Comparison of ENCODE assay signal across 8 cellular contexts in the genomic region with DNA sequence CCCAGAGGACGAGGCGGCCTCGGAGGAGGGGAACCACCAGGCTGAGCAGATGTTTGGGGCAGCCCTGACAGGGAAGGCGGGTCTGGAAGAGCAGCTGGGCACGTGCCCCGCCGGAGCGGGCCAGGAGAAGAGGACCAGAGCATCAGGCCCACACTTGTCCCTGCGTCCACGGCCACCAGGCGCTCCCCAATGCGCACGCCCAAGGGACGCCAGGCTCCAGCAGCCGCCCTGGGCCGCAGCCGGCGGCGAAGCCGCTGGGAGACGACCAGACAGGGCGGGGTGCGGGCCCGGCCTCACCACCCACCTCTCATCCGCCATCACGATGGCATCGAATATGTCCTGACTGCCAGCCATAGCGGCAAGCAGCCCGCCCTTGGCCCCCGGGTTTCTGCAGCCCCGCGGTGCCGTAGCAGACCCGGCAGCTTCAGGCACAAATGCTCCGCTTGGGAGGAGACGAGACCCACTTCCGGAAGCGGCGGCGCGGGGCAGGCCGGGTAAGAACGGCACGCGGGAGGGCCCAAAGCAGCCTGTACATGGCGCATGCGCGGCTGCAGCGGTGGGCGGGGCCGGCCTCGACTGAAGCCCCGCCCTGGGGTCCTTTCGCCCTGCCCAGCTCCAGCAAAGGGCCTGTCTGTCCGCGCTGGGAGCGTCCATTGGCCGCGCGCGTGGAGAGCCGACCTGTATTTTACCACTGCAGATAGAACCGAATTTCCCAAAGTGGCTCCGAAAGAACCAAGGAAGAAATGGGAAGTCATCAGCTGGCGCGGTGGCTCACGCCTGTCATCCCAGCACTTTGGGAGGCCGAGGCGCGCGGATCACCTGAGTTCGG. TPM values are rescaled to one million over a fixed set of nuclear protein-coding genes. Genes with fewer than 3 reads are reported as not detected.
DNase-seq lines count a peak whose midpoint lies in the region; ATAC-seq and TF ChIP-seq lines count a peak whose summit lies in the region.

A gene with protein sequence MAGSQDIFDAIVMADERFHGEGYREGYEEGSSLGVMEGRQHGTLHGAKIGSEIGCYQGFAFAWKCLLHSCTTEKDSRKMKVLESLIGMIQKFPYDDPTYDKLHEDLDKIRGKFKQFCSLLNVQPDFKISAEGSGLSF (minus strand): TSS at position 468 of the 829 bp plus-strand sequence. CDS start 114 bp downstream, at position 354.

- intact Hi-C loops in A673 (cut with micrococcal nuclease; ENCODE audit: unreplicated experiment) (no loop called here), mammary epithelial cell (cut with micrococcal nuclease) (no loop called here)

- H3K27ac ChIP-seq in A673 (ENCODE audit: low read depth, low read length, poor library complexity, severe bottlenecking): peak within 1 kb of the TSS; percentile 79
- peak within 1 kb of the TSS; percentile 90 for H3K27ac ChIP-seq in mammary epithelial cell (ENCODE audit: insufficient read depth, low read depth, low read length)
- H3K27ac ChIP-seq in iPS-20b (ENCODE audit: low read length): no peak within 1 kb of the TSS
- H3K27ac ChIP-seq in skin epidermis: peak within 1 kb of the TSS; percentile 71 to 98 (median 93)

- H3K9me3 ChIP-seq in A673 (ENCODE audit: low read depth, low read length, poor library complexity, severe bottlenecking) (no peaks in the 10 kb centered on the region), mammary epithelial cell (replicated peaks; ENCODE audit: insufficient read depth, low read length) (no peaks in the 10 kb centered on the region), iPS-20b (ENCODE audit: insufficient read depth, low read depth, low read length) (no peaks in the 10 kb centered on the region)

- H4K20me1 ChIP-seq in mammary epithelial cell (ENCODE audit: insufficient read depth, low read length): no peaks in the 10 kb centered on the region

- H2AFZ ChIP-seq in mammary epithelial cell (ENCODE audit: low read depth, low read length): peak within 1 kb of the TSS; percentile 84

- H3K79me2 ChIP-seq in mammary epithelial cell (ENCODE audit: insufficient read depth, low read length): peaks cover 36% of the 10 kb centered on the region

- H3K36me3 ChIP-seq in A673 (ENCODE audit: insufficient read depth, low read length, poor library complexity, severe bottlenecking) (peaks cover 28% of the 10 kb centered on the region), mammary epithelial cell (ENCODE audit: insufficient read depth, low read length) (peaks cover 6% of the 10 kb centered on the region), iPS-20b (ENCODE audit: insufficient read depth, low read depth, low read length) (peaks cover 25% of the 10 kb centered on the region)

- peak; percentile 97 for DNase-seq in A673 (ENCODE audit: low spot score)
- peak; percentile 95 for DNase-seq in NCI-H2227 treated with DMSO at 0.1 percent for 48 hours (lab: John Stamatoyannopoulos, UW)
- DNase-seq in mammary epithelial cell: peak; percentile 94

- H3K9ac ChIP-seq in mammary epithelial cell (ENCODE audit: insufficient read depth, low read length) (peak within 1 kb of the TSS; percentile 89), iPS-20b (ENCODE audit: low read depth, low read length) (peak within 1 kb of the TSS; percentile 79)

- POLR2A ChIA-PET in A673 (lab: Charles Lee; ENCODE audit: low non-redundant PET): no interaction called here

- peak within 1 kb of the TSS; percentile 97 for H3K4me2 ChIP-seq in mammary epithelial cell (ENCODE audit: insufficient read depth, low read depth, low read length)

- peak within 1 kb of the TSS; percentile 90 for H3K4me3 ChIP-seq in A673 (ENCODE audit: low read depth, low read length, poor library complexity, severe bottlenecking)
- H3K4me3 ChIP-seq in WI38 (ENCODE audit: low read depth, low read length): peak within 1 kb of the TSS; percentile 91
- peak within 1 kb of the TSS; percentile 86 to 96 (median 95) for H3K4me3 ChIP-seq in mammary epithelial cell (replicated peaks in 1 of 3; ENCODE audit: insufficient read depth in 1 of 3, low read depth in 2 of 3, low read length in 3 of 3)
- peak within 1 kb of the TSS; percentile 91 for H3K4me3 ChIP-seq in iPS-20b (ENCODE audit: low read length)
- peak within 1 kb of the TSS; percentile 65 to 97 (median 80) for H3K4me3 ChIP-seq in skin epidermis

- no peak for TF ChIP-seq CTCF in A673 (conservative IDR thresholded peaks at IDR 0.05; ENCODE audit: low read depth, low read length)
- TF ChIP-seq CTCF in WI38 (IDR thresholded peaks at IDR 0.05; ENCODE audit: low read depth, low read length): no peak
- TF ChIP-seq CTCF in mammary epithelial cell (conservative IDR thresholded peaks at IDR 0.05 in 1 of 2, IDR thresholded peaks at IDR 0.05 in 1 of 2; ENCODE audit: extremely low read depth in 1 of 2, insufficient read depth in 1 of 2, low read depth in 1 of 2, low read length in 2 of 2): no peak

- H3K4me1 ChIP-seq in A673 (ENCODE audit: insufficient read depth, low read length, poor library complexity, severe bottlenecking) (peaks cover 37% of the 10 kb centered on the region), mammary epithelial cell (ENCODE audit: insufficient read depth, low read length) (peaks cover 14% of the 10 kb centered on the region), iPS-20b (ENCODE audit: insufficient read depth, low read length) (peaks cover 4% of the 10 kb centered on the region)

- WGBS in mammary epithelial cell (ENCODE audit: low coverage, missing lambda C conversion rate): 2% methylated on average over 33 of the region's 72 CpGs

- no TSS peak for BruUV-seq in A673 (replicated peaks; lab: Mats Ljungman, UMichigan)
- TSS peak; percentile 47 for BruUV-seq in mammary epithelial cell (replicated peaks; lab: Mats Ljungman, UMichigan)

- CTCF ChIA-PET in A673 (lab: Charles Lee) (interaction anchor here (0.6 to 1.6 kb wide), 4 partner anchors 9 to 573 kb away, joined by 3 to 8 read pairs (median 4); no protein-coding TSS in a partner anchor), mammary epithelial cell (lab: Charles Lee; ENCODE audit: low non-redundant PET) (interaction anchor here (0.7 kb wide), 1 partner anchor 544 kb away, joined by 3 read pairs; no protein-coding TSS in a partner anchor)

- H3K27me3 ChIP-seq in A673 (replicated peaks; ENCODE audit: insufficient read depth, low read depth, low read length, poor library complexity) (no peaks in the 10 kb centered on the region), mammary epithelial cell (ENCODE audit: insufficient read depth, low read length) (no peaks in the 10 kb centered on the region), iPS-20b (ENCODE audit: insufficient read depth, low read length) (no peaks in the 10 kb centered on the region)

- ATAC-seq in GM18868 (IDR thresholded peaks at IDR 0.05; ENCODE audit: unreplicated experiment) (peak; percentile 87), HG03108 (IDR thresholded peaks at IDR 0.05; ENCODE audit: unreplicated experiment) (peak; percentile 78)

- in situ Hi-C loops in mammary epithelial cell (cut with MboI; ENCODE audit: low sequenced_read_pairs in 2 of 2): loop anchor here (5.0 to 25.0 kb wide), 2 partner anchors 568 to 838 kb away; a partner anchor contains a TSS

- dilution Hi-C loops in mammary epithelial cell (cut with HindIII; ENCODE audit: low sequenced_read_pairs): loop anchor here (5.0 to 25.0 kb wide), 2 partner anchors 267 to 738 kb away; no protein-coding TSS in a partner anchor

RNA-seq across cellular contexts. Expression of the gene that starts here (rescaled TPM):
- total RNA-seq in A673 (2021) (52.8 and 56.0 TPM in 2 replicates), mammary epithelial cell (10 to 100 TPM; 20.2 to 34.4 TPM)
- 15.9 TPM for polyA plus RNA-seq in mammary epithelial cell
- 8.8 TPM for polyA minus RNA-seq in mammary epithelial cell
